ENCODE assay signal across 10 cellular contexts in the genomic region with DNA sequence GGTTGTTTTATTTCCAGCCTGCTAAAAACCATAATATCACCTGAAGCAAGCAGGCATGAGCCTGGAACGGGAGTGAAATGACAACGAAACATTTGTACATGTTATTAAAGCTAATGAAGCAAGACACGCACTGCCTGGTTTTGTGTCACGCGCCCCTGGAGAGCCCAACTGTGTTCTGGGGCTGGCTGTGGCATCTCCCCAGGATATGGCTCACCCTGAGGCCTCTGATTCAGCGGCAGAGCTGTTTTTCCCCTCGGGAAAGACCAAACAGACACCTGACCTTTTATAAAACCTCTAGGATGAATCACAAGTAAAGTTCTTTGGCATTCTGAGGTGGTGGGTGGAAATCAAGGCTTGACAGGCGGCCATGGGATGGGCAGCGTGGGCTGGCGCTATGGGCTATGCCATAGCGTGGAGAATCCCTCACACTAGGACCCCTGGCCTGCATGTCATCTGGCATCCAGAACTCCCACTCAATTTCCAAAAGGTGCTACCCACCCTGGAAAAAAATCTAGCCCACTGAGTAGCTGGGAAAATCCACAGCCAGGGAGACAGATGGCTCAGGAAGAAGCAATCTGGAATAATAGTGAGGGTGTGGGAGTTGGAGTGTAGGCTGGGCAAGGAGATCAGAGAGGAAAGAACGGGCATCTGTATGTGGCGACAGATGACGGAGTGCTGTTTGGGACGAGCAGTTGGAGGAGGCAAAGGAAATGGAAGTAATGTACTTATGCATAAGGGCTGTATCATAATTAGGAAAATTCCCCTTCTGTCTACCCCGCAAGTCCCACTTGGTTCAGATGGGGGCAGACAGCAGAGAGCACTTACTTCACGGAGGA.
DNase-seq lines count a peak whose midpoint lies in the region; ATAC-seq and TF ChIP-seq lines count a peak whose summit lies in the region.
"Had no signal": no experiment of that assay in that cellular context is flagged by ENCODE, and none has a peak within 500 bp of the region (broad histone marks: within the 10 kb centered on the region; RNA-seq: fewer than 3 reads in every experiment).

No MANE protein-coding gene starts in this region.

- H3K4me1 Mint-ChIP-seq in chondrocyte (ENCODE audit: low read depth) (peaks cover 96% of the 10 kb centered on the region), neural crest cell (peaks cover 81% of the 10 kb centered on the region)
- H3K4me1 Mint-ChIP-seq: activated CD4-positive, alpha-beta T cell treated with anti-CD3 and anti-CD28 coated beads for 36 hours had no signal

- H3K9me3 Mint-ChIP-seq in chondrocyte (ENCODE audit: low read depth) (no peaks in the 10 kb centered on the region), neural crest cell (no peaks in the 10 kb centered on the region)

- TF ChIP-seq CTCF in chondrocyte (IDR thresholded peaks at IDR 0.05): no peak
- TF ChIP-seq CTCF in neural crest cell (conservative IDR thresholded peaks at IDR 0.05): no peak

- no peaks in the 10 kb centered on the region for H3K27me3 Mint-ChIP-seq in chondrocyte (ENCODE audit: low read depth)
- H3K27me3 Mint-ChIP-seq in neural crest cell (ENCODE audit: low read depth): no peaks in the 10 kb centered on the region
- H3K27me3 Mint-ChIP-seq: activated CD4-positive, alpha-beta T cell treated with anti-CD3 and anti-CD28 coated beads for 36 hours had no signal

- H3K36me3 Mint-ChIP-seq in chondrocyte (ENCODE audit: low read depth) (no peaks in the 10 kb centered on the region), neural crest cell (ENCODE audit: low read depth) (no peaks in the 10 kb centered on the region)

- intact Hi-C loops in sciatic nerve (cut with DNase I): no loop called here

- ATAC-seq in HG02885 (IDR thresholded peaks at IDR 0.05; ENCODE audit: poor library complexity, unreplicated experiment) (no peak), sciatic nerve (no peak), GM21528 (IDR thresholded peaks at IDR 0.05; ENCODE audit: low FRiP score, unreplicated experiment) (no peak)
- ATAC-seq: activated CD4-positive, alpha-beta T cell treated with anti-CD3 and anti-CD28 coated beads for 36 hours; body of pancreas had no signal

- peak; percentile 96 for DNase-seq in DMS 273 (lab: John Stamatoyannopoulos, UW; ENCODE audit: unreplicated experiment)
- DNase-seq in NCI-H2171 treated with DMSO at 0.1 percent for 48 hours (lab: John Stamatoyannopoulos, UW): peak; percentile 98
- DNase-seq in chondrocyte (ENCODE audit: low spot score): no peak
- DNase-seq in neural crest cell (ENCODE audit: low read depth, low spot score): no peak
- no peak for DNase-seq in NCI-H526 (lab: John Stamatoyannopoulos, UW)
- DNase-seq in sciatic nerve (ENCODE audit: low spot score): no peak
- DNase-seq: activated CD4-positive, alpha-beta T cell treated with anti-CD3 and anti-CD28 coated beads for 36 hours; body of pancreas had no signal

- peak overlapping the region; percentile 92 for H3K27ac Mint-ChIP-seq in chondrocyte (ENCODE audit: unreplicated experiment)
- H3K27ac Mint-ChIP-seq in neural crest cell (ENCODE audit: unreplicated experiment): no peak overlapping the region
- H3K27ac Mint-ChIP-seq: activated CD4-positive, alpha-beta T cell treated with anti-CD3 and anti-CD28 coated beads for 36 hours had no signal

- H3K4me3 Mint-ChIP-seq in chondrocyte (ENCODE audit: unreplicated experiment) (peak overlapping the region; percentile 38), neural crest cell (peak overlapping the region; percentile 31)
- H3K4me3 Mint-ChIP-seq: activated CD4-positive, alpha-beta T cell treated with anti-CD3 and anti-CD28 coated beads for 36 hours had no signal

Comparison
In these comparisons a context has a peak if more than half of its experiments do, and no peak if none do; other contexts are left out.
1. DNase-seq: peak in DMS 273 (single experiment) and NCI-H2171 treated with DMSO at 0.1 percent for 48 hours (single experiment); none in chondrocyte (single experiment), neural crest cell (single experiment), NCI-H526 (0 of 2) and sciatic nerve (single experiment).